5 cellular contexts compared by ENCODE assay signal in genomic region chr10:42234506-42234905, GRCh38.
DNase-seq lines count a peak whose midpoint lies in the region; ATAC-seq and TF ChIP-seq lines count a peak whose summit lies in the region.
"Not testable (repeated sequence)": the region's sequence is repeated elsewhere in the genome, so short reads cannot be mapped to it uniquely, and the experiment has no call there.

No MANE protein-coding gene starts in this region.

- not testable (repeated sequence) for ATAC-seq in Right ventricle myocardium superior (ENCODE audit: poor library complexity)

- peaks cover 14% of the 10 kb centered on the region for H3K9me3 Mint-ChIP-seq in chondrocyte (ENCODE audit: low read depth)
- H3K9me3 Mint-ChIP-seq in osteocyte (ENCODE audit: unreplicated experiment), result not testable (repeated sequence)

- H3K36me3 Mint-ChIP-seq in chondrocyte (ENCODE audit: low read depth); osteocyte (ENCODE audit: unreplicated experiment): not testable (repeated sequence)

- not testable (repeated sequence) for TF ChIP-seq CTCF in chondrocyte (IDR thresholded peaks at IDR 0.05); osteocyte (IDR thresholded peaks at IDR 0.05)

- intact Hi-C loops in Right ventricle myocardium superior (cut with DNase I), result not testable (repeated sequence)

- H3K9me3 ChIP-seq in MG63, result not testable (repeated sequence)

- H3K4me1 Mint-ChIP-seq in chondrocyte (ENCODE audit: low read depth); osteocyte (ENCODE audit: unreplicated experiment): not testable (repeated sequence)

- H3K27ac Mint-ChIP-seq in chondrocyte (ENCODE audit: unreplicated experiment); osteocyte (ENCODE audit: unreplicated experiment): not testable (repeated sequence)

- H3K27me3 ChIP-seq in MG63, result not testable (repeated sequence)

- not testable (repeated sequence) for H3K36me3 ChIP-seq in MG63

- not testable (repeated sequence) for H3K4me3 ChIP-seq in MG63

- not testable (repeated sequence) for H3K4me3 Mint-ChIP-seq in chondrocyte (ENCODE audit: unreplicated experiment); osteocyte (ENCODE audit: unreplicated experiment)

- not testable (repeated sequence) for H3K27me3 Mint-ChIP-seq in chondrocyte (ENCODE audit: low read depth); osteocyte (ENCODE audit: unreplicated experiment)

- peak; percentile 94 for DNase-seq in MG63
- peak; percentile 69 for DNase-seq in chondrocyte (ENCODE audit: low spot score)
- DNase-seq in Right ventricle myocardium superior, result peak; percentile 53
- DNase-seq in mesenteric fat pad (ENCODE audit: low spot score), result peak; percentile 77
- peak; percentile 81 for DNase-seq in osteocyte (ENCODE audit: extremely low spot score, unreplicated experiment)
